In the genomic region with DNA sequence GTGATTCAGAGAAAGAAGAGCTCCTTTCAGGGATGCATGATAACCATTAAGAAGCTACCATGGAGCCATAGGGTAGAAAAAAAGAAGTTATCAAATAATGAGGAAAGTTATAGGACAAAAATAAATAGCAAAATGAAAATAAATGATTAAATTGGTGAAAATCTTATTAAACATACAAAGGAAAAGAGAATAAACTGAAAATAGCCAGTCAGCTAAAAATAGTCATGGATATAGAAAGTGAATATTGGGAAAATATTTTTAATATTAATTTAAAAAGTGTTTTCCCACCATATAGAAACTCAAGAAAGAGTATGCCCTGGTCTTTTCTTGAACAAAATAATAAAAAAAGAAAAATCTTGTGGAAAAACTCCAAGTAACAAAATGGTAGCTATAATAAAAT, we compare ENCODE assay signal across 4 cellular contexts.
TF ChIP-seq lines count a peak whose summit lies in the region.

No MANE protein-coding gene starts in this region.

TF ChIP-seq in HepG2, 621 proteins besides CTCF, POLR2A, EP300 and RAD21:
- no peak for TF ChIP-seq ZNF775 (CRISPR knock-in tag; IDR thresholded peaks at IDR 0.05; ENCODE audit: borderline replicate concordance)
- no peak for TF ChIP-seq ESRRA (CRISPR knock-in tag; IDR thresholded peaks at IDR 0.05; ENCODE audit: low read depth)
- peak in 1 of 2 experiments; percentile 60; a peak in 2 of 4 replicates for TF ChIP-seq MAFK (conservative IDR thresholded peaks at IDR 0.05 in 1 of 2, IDR thresholded peaks at IDR 0.05 in 1 of 2; ENCODE audit: low read length in 2 of 2)
- TF ChIP-seq, protein P1, sequence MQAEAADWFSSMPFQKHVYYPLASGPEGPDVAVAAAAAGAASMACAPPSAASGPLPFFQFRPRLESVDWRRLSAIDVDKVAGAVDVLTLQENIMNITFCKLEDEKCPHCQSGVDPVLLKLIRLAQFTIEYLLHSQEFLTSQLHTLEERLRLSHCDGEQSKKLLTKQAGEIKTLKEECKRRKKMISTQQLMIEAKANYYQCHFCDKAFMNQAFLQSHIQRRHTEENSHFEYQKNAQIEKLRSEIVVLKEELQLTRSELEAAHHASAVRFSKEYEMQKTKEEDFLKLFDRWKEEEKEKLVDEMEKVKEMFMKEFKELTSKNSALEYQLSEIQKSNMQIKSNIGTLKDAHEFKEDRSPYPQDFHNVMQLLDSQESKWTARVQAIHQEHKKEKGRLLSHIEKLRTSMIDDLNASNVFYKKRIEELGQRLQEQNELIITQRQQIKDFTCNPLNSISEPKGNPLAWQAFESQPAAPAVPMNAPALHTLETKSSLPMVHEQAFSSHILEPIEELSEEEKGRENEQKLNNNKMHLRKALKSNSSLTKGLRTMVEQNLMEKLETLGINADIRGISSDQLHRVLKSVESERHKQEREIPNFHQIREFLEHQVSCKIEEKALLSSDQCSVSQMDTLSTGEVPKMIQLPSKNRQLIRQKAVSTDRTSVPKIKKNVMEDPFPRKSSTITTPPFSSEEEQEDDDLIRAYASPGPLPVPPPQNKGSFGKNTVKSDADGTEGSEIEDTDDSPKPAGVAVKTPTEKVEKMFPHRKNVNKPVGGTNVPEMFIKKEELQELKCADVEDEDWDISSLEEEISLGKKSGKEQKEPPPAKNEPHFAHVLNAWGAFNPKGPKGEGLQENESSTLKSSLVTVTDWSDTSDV (CRISPR knock-in tag; IDR thresholded peaks at IDR 0.05): no peak
- TF ChIP-seq ZNF251 (CRISPR knock-in tag; IDR thresholded peaks at IDR 0.05): no peak
- TF ChIP-seq MAFF (IDR thresholded peaks at IDR 0.05; ENCODE audit: low read depth, low read length): peak; percentile 28; the same call in 1 of the 2 replicates
- no peak for TF ChIP-seq ZFP62 (CRISPR knock-in tag; IDR thresholded peaks at IDR 0.05)
- no peak for TF ChIP-seq KMT2A (CRISPR knock-in tag; IDR thresholded peaks at IDR 0.05)
TF ChIP-seq in HepG2: peak in this region for 2.

TF ChIP-seq in WTC11, 78 proteins besides CTCF, POLR2A, EP300 and RAD21:
- TF ChIP-seq TCF7 (CRISPR knock-in tag; IDR thresholded peaks at IDR 0.05; ENCODE audit: low read depth) (no peak), ZNF317 (CRISPR knock-in tag; IDR thresholded peaks at IDR 0.05; ENCODE audit: borderline replicate concordance, low read depth) (no peak), CBFB (CRISPR knock-in tag; IDR thresholded peaks at IDR 0.05; ENCODE audit: low read depth) (no peak), MXD4 (CRISPR knock-in tag; IDR thresholded peaks at IDR 0.05; ENCODE audit: borderline replicate concordance) (no peak)
- TF ChIP-seq, protein P2, sequence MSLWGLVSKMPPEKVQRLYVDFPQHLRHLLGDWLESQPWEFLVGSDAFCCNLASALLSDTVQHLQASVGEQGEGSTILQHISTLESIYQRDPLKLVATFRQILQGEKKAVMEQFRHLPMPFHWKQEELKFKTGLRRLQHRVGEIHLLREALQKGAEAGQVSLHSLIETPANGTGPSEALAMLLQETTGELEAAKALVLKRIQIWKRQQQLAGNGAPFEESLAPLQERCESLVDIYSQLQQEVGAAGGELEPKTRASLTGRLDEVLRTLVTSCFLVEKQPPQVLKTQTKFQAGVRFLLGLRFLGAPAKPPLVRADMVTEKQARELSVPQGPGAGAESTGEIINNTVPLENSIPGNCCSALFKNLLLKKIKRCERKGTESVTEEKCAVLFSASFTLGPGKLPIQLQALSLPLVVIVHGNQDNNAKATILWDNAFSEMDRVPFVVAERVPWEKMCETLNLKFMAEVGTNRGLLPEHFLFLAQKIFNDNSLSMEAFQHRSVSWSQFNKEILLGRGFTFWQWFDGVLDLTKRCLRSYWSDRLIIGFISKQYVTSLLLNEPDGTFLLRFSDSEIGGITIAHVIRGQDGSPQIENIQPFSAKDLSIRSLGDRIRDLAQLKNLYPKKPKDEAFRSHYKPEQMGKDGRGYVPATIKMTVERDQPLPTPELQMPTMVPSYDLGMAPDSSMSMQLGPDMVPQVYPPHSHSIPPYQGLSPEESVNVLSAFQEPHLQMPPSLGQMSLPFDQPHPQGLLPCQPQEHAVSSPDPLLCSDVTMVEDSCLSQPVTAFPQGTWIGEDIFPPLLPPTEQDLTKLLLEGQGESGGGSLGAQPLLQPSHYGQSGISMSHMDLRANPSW (CRISPR knock-in tag; conservative IDR thresholded peaks at IDR 0.05; ENCODE audit: low read depth): no peak

TF ChIP-seq in K562, 482 proteins besides CTCF, POLR2A, EP300 and RAD21:
- no peak for TF ChIP-seq ZNF696 (CRISPR knock-in tag; conservative IDR thresholded peaks at IDR 0.05)
- peak; percentile 51; the same call in 1 of the 2 replicates for TF ChIP-seq ZNF316 (IDR thresholded peaks at IDR 0.05)

TF ChIP-seq in H1, 55 proteins besides CTCF, POLR2A, EP300 and RAD21:
- TF ChIP-seq SP1 (IDR thresholded peaks at IDR 0.05; ENCODE audit: low read depth, low read length): no peak
- no peak for TF ChIP-seq KDM5A (IDR thresholded peaks at IDR 0.05; ENCODE audit: low read length)
- no peak for TF ChIP-seq KDM1A (IDR thresholded peaks at IDR 0.05; ENCODE audit: borderline replicate concordance, low read length)
- TF ChIP-seq, protein P3, sequence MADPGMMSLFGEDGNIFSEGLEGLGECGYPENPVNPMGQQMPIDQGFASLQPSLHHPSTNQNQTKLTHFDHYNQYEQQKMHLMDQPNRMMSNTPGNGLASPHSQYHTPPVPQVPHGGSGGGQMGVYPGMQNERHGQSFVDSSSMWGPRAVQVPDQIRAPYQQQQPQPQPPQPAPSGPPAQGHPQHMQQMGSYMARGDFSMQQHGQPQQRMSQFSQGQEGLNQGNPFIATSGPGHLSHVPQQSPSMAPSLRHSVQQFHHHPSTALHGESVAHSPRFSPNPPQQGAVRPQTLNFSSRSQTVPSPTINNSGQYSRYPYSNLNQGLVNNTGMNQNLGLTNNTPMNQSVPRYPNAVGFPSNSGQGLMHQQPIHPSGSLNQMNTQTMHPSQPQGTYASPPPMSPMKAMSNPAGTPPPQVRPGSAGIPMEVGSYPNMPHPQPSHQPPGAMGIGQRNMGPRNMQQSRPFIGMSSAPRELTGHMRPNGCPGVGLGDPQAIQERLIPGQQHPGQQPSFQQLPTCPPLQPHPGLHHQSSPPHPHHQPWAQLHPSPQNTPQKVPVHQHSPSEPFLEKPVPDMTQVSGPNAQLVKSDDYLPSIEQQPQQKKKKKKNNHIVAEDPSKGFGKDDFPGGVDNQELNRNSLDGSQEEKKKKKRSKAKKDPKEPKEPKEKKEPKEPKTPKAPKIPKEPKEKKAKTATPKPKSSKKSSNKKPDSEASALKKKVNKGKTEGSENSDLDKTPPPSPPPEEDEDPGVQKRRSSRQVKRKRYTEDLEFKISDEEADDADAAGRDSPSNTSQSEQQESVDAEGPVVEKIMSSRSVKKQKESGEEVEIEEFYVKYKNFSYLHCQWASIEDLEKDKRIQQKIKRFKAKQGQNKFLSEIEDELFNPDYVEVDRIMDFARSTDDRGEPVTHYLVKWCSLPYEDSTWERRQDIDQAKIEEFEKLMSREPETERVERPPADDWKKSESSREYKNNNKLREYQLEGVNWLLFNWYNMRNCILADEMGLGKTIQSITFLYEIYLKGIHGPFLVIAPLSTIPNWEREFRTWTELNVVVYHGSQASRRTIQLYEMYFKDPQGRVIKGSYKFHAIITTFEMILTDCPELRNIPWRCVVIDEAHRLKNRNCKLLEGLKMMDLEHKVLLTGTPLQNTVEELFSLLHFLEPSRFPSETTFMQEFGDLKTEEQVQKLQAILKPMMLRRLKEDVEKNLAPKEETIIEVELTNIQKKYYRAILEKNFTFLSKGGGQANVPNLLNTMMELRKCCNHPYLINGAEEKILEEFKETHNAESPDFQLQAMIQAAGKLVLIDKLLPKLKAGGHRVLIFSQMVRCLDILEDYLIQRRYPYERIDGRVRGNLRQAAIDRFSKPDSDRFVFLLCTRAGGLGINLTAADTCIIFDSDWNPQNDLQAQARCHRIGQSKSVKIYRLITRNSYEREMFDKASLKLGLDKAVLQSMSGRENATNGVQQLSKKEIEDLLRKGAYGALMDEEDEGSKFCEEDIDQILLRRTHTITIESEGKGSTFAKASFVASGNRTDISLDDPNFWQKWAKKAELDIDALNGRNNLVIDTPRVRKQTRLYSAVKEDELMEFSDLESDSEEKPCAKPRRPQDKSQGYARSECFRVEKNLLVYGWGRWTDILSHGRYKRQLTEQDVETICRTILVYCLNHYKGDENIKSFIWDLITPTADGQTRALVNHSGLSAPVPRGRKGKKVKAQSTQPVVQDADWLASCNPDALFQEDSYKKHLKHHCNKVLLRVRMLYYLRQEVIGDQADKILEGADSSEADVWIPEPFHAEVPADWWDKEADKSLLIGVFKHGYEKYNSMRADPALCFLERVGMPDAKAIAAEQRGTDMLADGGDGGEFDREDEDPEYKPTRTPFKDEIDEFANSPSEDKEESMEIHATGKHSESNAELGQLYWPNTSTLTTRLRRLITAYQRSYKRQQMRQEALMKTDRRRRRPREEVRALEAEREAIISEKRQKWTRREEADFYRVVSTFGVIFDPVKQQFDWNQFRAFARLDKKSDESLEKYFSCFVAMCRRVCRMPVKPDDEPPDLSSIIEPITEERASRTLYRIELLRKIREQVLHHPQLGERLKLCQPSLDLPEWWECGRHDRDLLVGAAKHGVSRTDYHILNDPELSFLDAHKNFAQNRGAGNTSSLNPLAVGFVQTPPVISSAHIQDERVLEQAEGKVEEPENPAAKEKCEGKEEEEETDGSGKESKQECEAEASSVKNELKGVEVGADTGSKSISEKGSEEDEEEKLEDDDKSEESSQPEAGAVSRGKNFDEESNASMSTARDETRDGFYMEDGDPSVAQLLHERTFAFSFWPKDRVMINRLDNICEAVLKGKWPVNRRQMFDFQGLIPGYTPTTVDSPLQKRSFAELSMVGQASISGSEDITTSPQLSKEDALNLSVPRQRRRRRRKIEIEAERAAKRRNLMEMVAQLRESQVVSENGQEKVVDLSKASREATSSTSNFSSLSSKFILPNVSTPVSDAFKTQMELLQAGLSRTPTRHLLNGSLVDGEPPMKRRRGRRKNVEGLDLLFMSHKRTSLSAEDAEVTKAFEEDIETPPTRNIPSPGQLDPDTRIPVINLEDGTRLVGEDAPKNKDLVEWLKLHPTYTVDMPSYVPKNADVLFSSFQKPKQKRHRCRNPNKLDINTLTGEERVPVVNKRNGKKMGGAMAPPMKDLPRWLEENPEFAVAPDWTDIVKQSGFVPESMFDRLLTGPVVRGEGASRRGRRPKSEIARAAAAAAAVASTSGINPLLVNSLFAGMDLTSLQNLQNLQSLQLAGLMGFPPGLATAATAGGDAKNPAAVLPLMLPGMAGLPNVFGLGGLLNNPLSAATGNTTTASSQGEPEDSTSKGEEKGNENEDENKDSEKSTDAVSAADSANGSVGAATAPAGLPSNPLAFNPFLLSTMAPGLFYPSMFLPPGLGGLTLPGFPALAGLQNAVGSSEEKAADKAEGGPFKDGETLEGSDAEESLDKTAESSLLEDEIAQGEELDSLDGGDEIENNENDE (IDR thresholded peaks at IDR 0.05; ENCODE audit: insufficient replicate concordance, low read length): no peak
- TF ChIP-seq, protein P4, sequence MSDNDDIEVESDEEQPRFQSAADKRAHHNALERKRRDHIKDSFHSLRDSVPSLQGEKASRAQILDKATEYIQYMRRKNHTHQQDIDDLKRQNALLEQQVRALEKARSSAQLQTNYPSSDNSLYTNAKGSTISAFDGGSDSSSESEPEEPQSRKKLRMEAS (IDR thresholded peaks at IDR 0.05): no peak
- no peak for TF ChIP-seq BRCA1 (IDR thresholded peaks at IDR 0.05; ENCODE audit: low read depth, low read length)
- TF ChIP-seq EZH2 (IDR thresholded peaks at IDR 0.05; ENCODE audit: low read depth, low read length, severe bottlenecking): no peak
- TF ChIP-seq SIX5 (IDR thresholded peaks at IDR 0.05; ENCODE audit: low read depth, low read length): no peak
- TF ChIP-seq CHD2 (IDR thresholded peaks at IDR 0.05; ENCODE audit: low read length): no peak
- no peak for TF ChIP-seq TBP (IDR thresholded peaks at IDR 0.05; ENCODE audit: low read depth, low read length)
- TF ChIP-seq JUND (IDR thresholded peaks at IDR 0.05; ENCODE audit: low read length): no peak
- TF ChIP-seq TAF7 (optimal IDR thresholded peaks at IDR 0.05; ENCODE audit: borderline replicate concordance, low read depth, low read length): no peak
- TF ChIP-seq SRF (IDR thresholded peaks at IDR 0.05; ENCODE audit: low read depth, low read length): no peak
- no peak for TF ChIP-seq RBBP5 (IDR thresholded peaks at IDR 0.05; ENCODE audit: borderline replicate concordance, low read depth, low read length)
- TF ChIP-seq JUN (IDR thresholded peaks at IDR 0.05; ENCODE audit: low read depth, low read length): no peak
TF ChIP-seq in H1: peak in this region for 0.
